In the genomic region with DNA sequence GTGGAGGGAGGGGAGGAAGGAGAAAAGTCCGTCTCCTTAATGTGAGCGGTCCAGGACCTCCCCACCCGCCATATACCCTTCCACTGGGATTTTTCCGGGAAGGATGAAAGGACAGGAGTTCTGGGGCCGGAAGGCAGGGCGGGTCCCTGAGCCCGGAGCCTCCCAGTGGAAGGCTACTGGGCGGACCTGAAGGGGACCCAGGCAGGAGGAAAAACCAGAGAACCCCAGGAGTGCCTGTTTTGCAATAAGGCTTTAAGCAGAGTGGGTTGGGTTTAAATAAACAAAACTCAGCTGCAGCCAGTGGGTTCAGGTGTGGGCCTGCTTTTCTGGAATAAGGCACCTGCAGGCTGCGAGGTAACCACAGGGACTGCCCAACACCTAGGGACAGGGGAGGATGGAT, we compare ENCODE assay signal across 13 cellular contexts. TPM values are rescaled to one million over a fixed set of nuclear protein-coding genes. Genes with fewer than 3 reads are reported as not detected.
DNase-seq lines count a peak whose midpoint lies in the region; ATAC-seq, FAIRE-seq and TF ChIP-seq lines count a peak whose summit lies in the region.
"Had no signal": no experiment of that assay in that cellular context is flagged by ENCODE, and none has a peak within 500 bp of the region (broad histone marks: within the 10 kb centered on the region; RNA-seq: fewer than 3 reads in every experiment).

No MANE protein-coding gene starts in this region.

- 9% methylated on average over 9 of the region's 9 CpGs for WGBS in HepG2 (ENCODE audit: low lambda C conversion rate)
- WGBS in right lobe of liver (ENCODE audit: insufficient coverage, low coverage, low lambda C conversion rate, missing lambda C conversion rate) = 65% methylated on average over 9 of the region's 9 CpGs
- 29% methylated on average over 9 of the region's 9 CpGs for WGBS in mammary epithelial cell (ENCODE audit: low coverage, missing lambda C conversion rate)

- H3K27ac ChIP-seq in HepG2 (ENCODE audit: extremely low read length, insufficient read depth, low read length) (no peak overlapping the region), right lobe of liver (no peak overlapping the region), mammary epithelial cell (ENCODE audit: insufficient read depth, low read depth, low read length) (peak overlapping the region; percentile 69), left lung (peak overlapping the region; percentile 71 to 78), upper lobe of right lung (peak overlapping the region; percentile 70)
- H3K27ac ChIP-seq: transverse colon had no signal

- H2AFZ ChIP-seq in HepG2 (ENCODE audit: low read length) (no peak overlapping the region), mammary epithelial cell (ENCODE audit: low read depth, low read length) (peak overlapping the region; percentile 74)

- peaks cover 9% of the 10 kb centered on the region for H3K4me1 Mint-ChIP-seq in activated naive CD4-positive, alpha-beta T cell treated with anti-CD3 and anti-CD28 coated beads, Interleukin-2, amount 10 ng/mL, durations not matched to agents 7 days and 5 days
- peaks cover 8% of the 10 kb centered on the region for H3K4me1 Mint-ChIP-seq in activated naive CD4-positive, alpha-beta T cell treated with anti-CD3 and anti-CD28 coated beads for 36 hours (ENCODE audit: low read depth)

- peaks cover 32% of the 10 kb centered on the region for H3K4me1 ChIP-seq in HepG2 (ENCODE audit: insufficient read depth, low read length)
- H3K4me1 ChIP-seq in right lobe of liver = peaks cover 0 to 8% (median 0%) of the 10 kb centered on the region in 4 donors
- H3K4me1 ChIP-seq in mammary epithelial cell (ENCODE audit: insufficient read depth, low read length) = peaks cover 38% of the 10 kb centered on the region
- peaks cover 0 to 25% of the 10 kb centered on the region in 2 donors for H3K4me1 ChIP-seq in left lung
- peaks cover 21% of the 10 kb centered on the region for H3K4me1 ChIP-seq in upper lobe of right lung

- H4K20me1 ChIP-seq in HepG2 (ENCODE audit: insufficient read depth, low read length) = no peaks in the 10 kb centered on the region
- no peaks in the 10 kb centered on the region for H4K20me1 ChIP-seq in mammary epithelial cell (ENCODE audit: insufficient read depth, low read length)

- H3K9me3 Mint-ChIP-seq in activated naive CD4-positive, alpha-beta T cell treated with anti-CD3 and anti-CD28 coated beads, Interleukin-2, amount 10 ng/mL, durations not matched to agents 7 days and 5 days = no peaks in the 10 kb centered on the region
- no peaks in the 10 kb centered on the region for H3K9me3 Mint-ChIP-seq in activated naive CD4-positive, alpha-beta T cell treated with anti-CD3 and anti-CD28 coated beads for 36 hours

- FAIRE-seq in HepG2 (lab: Jason Lieb, UNC) = no peak
- FAIRE-seq: GM18507 had no signal

- no peak overlapping the region for H3K27ac Mint-ChIP-seq in activated naive CD4-positive, alpha-beta T cell treated with anti-CD3 and anti-CD28 coated beads, Interleukin-2, amount 10 ng/mL, durations not matched to agents 7 days and 5 days
- no peak overlapping the region for H3K27ac Mint-ChIP-seq in activated naive CD4-positive, alpha-beta T cell treated with anti-CD3 and anti-CD28 coated beads for 36 hours

- intact Hi-C loops in HepG2 (cut with micrococcal nuclease; ENCODE audit: unreplicated experiment) (no loop called here), right lobe of liver (cut with DNase I) (loop anchor here in 1 of 2 donors (5.0 kb wide), 1 partner anchor 182 kb away; no protein-coding TSS in a partner anchor), mammary epithelial cell (cut with micrococcal nuclease) (loop anchor here (5.0 kb wide), 1 partner anchor 37 kb away; no protein-coding TSS in a partner anchor), left lung (cut with DNase I) (no loop called here), upper lobe of right lung (cut with DNase I) (loop anchor here (10.0 kb wide), 1 partner anchor 414 kb away; no protein-coding TSS in a partner anchor)
- intact Hi-C loops in activated naive CD4-positive, alpha-beta T cell treated with anti-CD3 and anti-CD28 coated beads for 36 hours (cut with micrococcal nuclease) = no loop called here

- H3K9me3 ChIP-seq in HepG2 (ENCODE audit: low read length) (no peaks in the 10 kb centered on the region), right lobe of liver (no peaks in the 10 kb centered on the region), mammary epithelial cell (replicated peaks; ENCODE audit: insufficient read depth, low read length) (peaks cover 4% of the 10 kb centered on the region), left lung (no peaks in the 10 kb centered on the region), upper lobe of right lung (no peaks in the 10 kb centered on the region)
- H3K9me3 ChIP-seq: SK-N-SH, transverse colon had no signal

- H3K4me3 Mint-ChIP-seq in activated naive CD4-positive, alpha-beta T cell treated with anti-CD3 and anti-CD28 coated beads, Interleukin-2, amount 10 ng/mL, durations not matched to agents 7 days and 5 days = no peak overlapping the region
- H3K4me3 Mint-ChIP-seq in activated naive CD4-positive, alpha-beta T cell treated with anti-CD3 and anti-CD28 coated beads for 36 hours = no peak overlapping the region

- CTCF ChIA-PET in HepG2 (lab: Yijun Ruan, JAX; ENCODE audit: low intra/inter-chr PET ratio, low total read pairs) = no interaction called here
- CTCF ChIA-PET in mammary epithelial cell (lab: Charles Lee; ENCODE audit: low non-redundant PET) = interaction anchor here (0.8 to 2.1 kb wide), 2 partner anchors 171 to 184 kb away, joined by 3 to 14 read pairs; no protein-coding TSS in a partner anchor
- CTCF ChIA-PET in activated naive CD4-positive, alpha-beta T cell treated with anti-CD3 and anti-CD28 coated beads, Interleukin-2, amount 10 ng/mL, durations not matched to agents 7 days and 5 days (lab: Charles Lee) = interaction anchor here (1.7 kb wide), 1 partner anchor 172 kb away, joined by 6 read pairs; no protein-coding TSS in a partner anchor
- CTCF ChIA-PET in activated naive CD4-positive, alpha-beta T cell treated with anti-CD3 and anti-CD28 coated beads for 36 hours (lab: Charles Lee) = interaction anchor here (0.7 to 6.1 kb wide), 2 partner anchors 172 to 1490 kb away, joined by 3 to 57 read pairs; no protein-coding TSS in a partner anchor

- peaks cover 80% of the 10 kb centered on the region for H3K27me3 Mint-ChIP-seq in activated naive CD4-positive, alpha-beta T cell treated with anti-CD3 and anti-CD28 coated beads, Interleukin-2, amount 10 ng/mL, durations not matched to agents 7 days and 5 days
- peaks cover 35% of the 10 kb centered on the region for H3K27me3 Mint-ChIP-seq in activated naive CD4-positive, alpha-beta T cell treated with anti-CD3 and anti-CD28 coated beads for 36 hours (ENCODE audit: low read depth)

- TF ChIP-seq EP300 in HepG2 (IDR thresholded peaks at IDR 0.05; ENCODE audit: low read depth in 2 of 2, low read length in 2 of 2) (no peak), HepG2 (CRISPR knock-in tag; IDR thresholded peaks at IDR 0.05; ENCODE audit: borderline replicate concordance) (no peak)

- H3K27me3 ChIP-seq in HepG2 (ENCODE audit: control insufficient read depth in 1 of 2, insufficient read depth in 2 of 2, low read length in 2 of 2) (peaks cover 4 to 21% of the 10 kb centered on the region in 2 experiments), right lobe of liver (peaks cover 0 to 4% of the 10 kb centered on the region in 2 donors), mammary epithelial cell (ENCODE audit: insufficient read depth, low read length) (no peaks in the 10 kb centered on the region), left lung (peaks cover 0 to 77% of the 10 kb centered on the region in 2 donors), upper lobe of right lung (peaks cover 19% of the 10 kb centered on the region), H7 (ENCODE audit: control insufficient read depth, insufficient read depth, low read length) (peaks cover 33% of the 10 kb centered on the region)

- H3K36me3 ChIP-seq in HepG2 (replicated peaks in 1 of 2; ENCODE audit: control insufficient read depth in 1 of 2, insufficient read depth in 2 of 2, low read length in 2 of 2) (no peaks in the 10 kb centered on the region), right lobe of liver (no peaks in the 10 kb centered on the region), mammary epithelial cell (ENCODE audit: insufficient read depth, low read length) (peaks cover 3% of the 10 kb centered on the region), left lung (peaks cover 0 to 4% of the 10 kb centered on the region in 2 donors), upper lobe of right lung (no peaks in the 10 kb centered on the region), H7 (replicated peaks; ENCODE audit: control insufficient read depth, insufficient read depth, low read length) (no peaks in the 10 kb centered on the region)
- H3K36me3 ChIP-seq: transverse colon had no signal

- H3K79me2 ChIP-seq in HepG2 (ENCODE audit: insufficient read depth, low read length) (no peaks in the 10 kb centered on the region), mammary epithelial cell (ENCODE audit: insufficient read depth, low read length) (peaks cover 50% of the 10 kb centered on the region)

- BruUV-seq in HepG2 (replicated peaks; lab: Mats Ljungman, UMichigan) = no TSS peak
- BruUV-seq in mammary epithelial cell (replicated peaks; lab: Mats Ljungman, UMichigan) = no TSS peak

- H3K4me2 ChIP-seq in HepG2 (ENCODE audit: low read depth, low read length) = peak overlapping the region; percentile 85
- H3K4me2 ChIP-seq in mammary epithelial cell (ENCODE audit: insufficient read depth, low read depth, low read length) = peak overlapping the region; percentile 86

- POLR2A ChIA-PET in HepG2 (lab: Yijun Ruan, JAX) = no interaction called here

- TF ChIP-seq POLR2A in HepG2 (IDR thresholded peaks at IDR 0.05; ENCODE audit: insufficient read depth in 1 of 2, low read depth in 2 of 2, low read length in 2 of 2) (no peak), right lobe of liver (IDR thresholded peaks at IDR 0.05) (no peak)

- ATAC-seq in HepG2 = no peak
- ATAC-seq in right lobe of liver = no peak
- peak; percentile 45 for ATAC-seq in left lung
- ATAC-seq in upper lobe of right lung = peak; percentile 33

- no peak overlapping the region for H3K9ac ChIP-seq in HepG2 (ENCODE audit: insufficient read depth, low read depth, low read length)
- H3K9ac ChIP-seq in mammary epithelial cell (ENCODE audit: insufficient read depth, low read length) = peak overlapping the region; percentile 71
- H3K9ac ChIP-seq: SK-N-SH had no signal

- in situ Hi-C loops in HepG2 (cut with HindIII; ENCODE audit: extremely low pct_ligation_motif_present, low pct_unique_long_range_greater_than_20kb) (loop anchor here (5.0 to 25.0 kb wide), 2 partner anchors 172 to 402 kb away; no protein-coding TSS in a partner anchor), mammary epithelial cell (cut with MboI; ENCODE audit: low sequenced_read_pairs in 2 of 2) (loop anchor here (5.0 to 25.0 kb wide), 6 partner anchors 84 to 527 kb away; no protein-coding TSS in a partner anchor)

- no peak for DNase-seq in HepG2 (ENCODE audit: low spot score)
- DNase-seq in right lobe of liver = no peak
- DNase-seq in mammary epithelial cell = peak; percentile 75
- DNase-seq in left lung = peak; percentile 67 to 77
- peak; percentile 82 for DNase-seq in upper lobe of right lung
- no peak for DNase-seq in activated naive CD4-positive, alpha-beta T cell treated with anti-CD3 and anti-CD28 coated beads, Interleukin-2, amount 10 ng/mL, durations not matched to agents 7 days and 5 days
- no peak for DNase-seq in activated naive CD4-positive, alpha-beta T cell treated with anti-CD3 and anti-CD28 coated beads for 36 hours
- no peak for DNase-seq in H7
- DNase-seq: activated CD4-positive, CD25-positive, alpha-beta regulatory T cell treated with anti-CD3 and anti-CD28 coated beads, Interleukin-2, amount 50 U/mL, for 72 hours; NCI-H1092; transverse colon had no signal

- H3K4me3 ChIP-seq in HepG2 (replicated peaks in 1 of 3; ENCODE audit: insufficient read depth in 1 of 3, low read depth in 2 of 3, low read length in 3 of 3) (peak overlapping the region in 2 of 3 experiments; percentile 57 to 74; a peak in 4 of 6 replicates), right lobe of liver (no peak overlapping the region), mammary epithelial cell (replicated peaks in 1 of 3; ENCODE audit: insufficient read depth in 1 of 3, low read depth in 2 of 3, low read length in 3 of 3) (peak overlapping the region; percentile 56 to 83 (median 61)), left lung (peak overlapping the region; percentile 48 to 55), upper lobe of right lung (peak overlapping the region; percentile 59), H7 (ENCODE audit: insufficient read depth, low read depth, low read length) (no peak overlapping the region)

- TF ChIP-seq RAD21 in HepG2 (CRISPR knock-in tag; IDR thresholded peaks at IDR 0.05) = no peak

- H3K36me3 Mint-ChIP-seq in activated naive CD4-positive, alpha-beta T cell treated with anti-CD3 and anti-CD28 coated beads, Interleukin-2, amount 10 ng/mL, durations not matched to agents 7 days and 5 days = no peaks in the 10 kb centered on the region
- no peaks in the 10 kb centered on the region for H3K36me3 Mint-ChIP-seq in activated naive CD4-positive, alpha-beta T cell treated with anti-CD3 and anti-CD28 coated beads for 36 hours (ENCODE audit: low read depth)

- TF ChIP-seq CTCF in HepG2 (CRISPR knock-in tag; IDR thresholded peaks at IDR 0.05) (no peak), right lobe of liver (IDR thresholded peaks at IDR 0.05) (no peak), mammary epithelial cell (conservative IDR thresholded peaks at IDR 0.05 in 1 of 2, IDR thresholded peaks at IDR 0.05 in 1 of 2; ENCODE audit: extremely low read depth in 1 of 2, insufficient read depth in 1 of 2, low read depth in 1 of 2, low read length in 2 of 2) (no peak), left lung (IDR thresholded peaks at IDR 0.05) (no peak), upper lobe of right lung (IDR thresholded peaks at IDR 0.05) (no peak)

- dilution Hi-C loops in mammary epithelial cell (cut with HindIII; ENCODE audit: low sequenced_read_pairs) = no loop called here

RNA-seq across cellular contexts. Expression of gene CELSR1, which starts 1.7 kb away (rescaled TPM):
- total RNA-seq in HepG2 (2016; rRNA removed; fragmentation: Illumina TruSeq; extraction: Trizol) (1.5 and 1.8 TPM in 2 replicates), right lobe of liver (1 to 10 TPM; 2.9 to 8.2 (median 5.0) TPM), mammary epithelial cell (10 to 100 TPM; 66.6 to 69.5 TPM), left lung (10 to 100 TPM; 36.3 to 59.8 TPM), upper lobe of right lung (53.5 TPM)
- 0.53 and 0.71 TPM in 2 replicates for total RNA-seq in HepG2 (2016; cell fraction: cytosol; rRNA removed; fragmentation: Illumina TruSeq; extraction: Trizol; ENCODE audit: low read depth)
- 1.1 and 1.6 TPM in 2 replicates for total RNA-seq in HepG2 (2016; cell fraction: insoluble cytoplasmic fraction; rRNA removed; fragmentation: Illumina TruSeq; extraction: Trizol)
- 0.62 and 0.71 TPM in 2 replicates for total RNA-seq in HepG2 (2016; cell fraction: membrane; rRNA removed; fragmentation: Illumina TruSeq; extraction: Trizol)
- 2.1 and 2.2 TPM in 2 replicates for total RNA-seq in HepG2 (2016; cell fraction: nucleus; rRNA removed; fragmentation: Illumina TruSeq; extraction: Trizol)
- polyA plus RNA-seq in HepG2 (2011; rRNA removed) (0.78 and 0.84 TPM in 2 replicates), mammary epithelial cell (33.4 TPM)
- polyA plus RNA-seq in HepG2 (2011; cell fraction: cytosol; rRNA removed) = 0.49 and 0.62 TPM in 2 replicates
- 2.1 and 3.6 TPM in 2 replicates for polyA plus RNA-seq in HepG2 (2011; cell fraction: nucleus; rRNA removed)
- polyA plus RNA-seq in HepG2 (2012) = 0.75 and 0.95 TPM in 2 replicates
- polyA plus RNA-seq in HepG2 (2016; cell fraction: cytosol; fragmentation: Illumina TruSeq; extraction: Trizol; ENCODE audit: low read depth) = 0.17 and 0.26 TPM in 2 replicates
- 0.76 and 1.3 TPM in 2 replicates for polyA plus RNA-seq in HepG2 (2016; cell fraction: insoluble cytoplasmic fraction; fragmentation: Illumina TruSeq; extraction: Trizol; ENCODE audit: low read depth)
- 0.38 and 0.70 TPM in 2 replicates for polyA plus RNA-seq in HepG2 (2016; cell fraction: membrane; fragmentation: Illumina TruSeq; extraction: Trizol; ENCODE audit: low read depth)
- 4.1 and 5.1 TPM in 2 replicates for polyA plus RNA-seq in HepG2 (2016; cell fraction: nucleus; fragmentation: Illumina TruSeq; extraction: Trizol; ENCODE audit: insufficient read depth, low read depth)
- 4.5 and 19.4 TPM in 2 replicates for polyA minus RNA-seq in HepG2 (2011; rRNA and poly(A)+ RNA removed; ENCODE audit: low replicate concordance)
- 0.30 and 1.1 TPM in 2 replicates for polyA minus RNA-seq in HepG2 (2011; cell fraction: cytosol; rRNA and poly(A)+ RNA removed)
- polyA minus RNA-seq in HepG2 (2011; cell fraction: nucleus; rRNA and poly(A)+ RNA removed) = 2.0 and 3.5 TPM in 2 replicates
- polyA minus RNA-seq in mammary epithelial cell = 52.9 TPM
- under 1 TPM; 0.17 to 0.25 TPM for total RNA-seq in activated naive CD4-positive, alpha-beta T cell treated with anti-CD3 and anti-CD28 coated beads for 36 hours
- total RNA-seq in H7 (2014; rRNA removed; shearing (Covaris generic)) = 5.3 and 7.8 TPM in 2 replicates

Comparison
In these comparisons a context has a peak if more than half of its experiments do, and no peak if none do; other contexts are left out.
1. H3K4me3 ChIP-seq: peak in HepG2 (2 of 3), mammary epithelial cell (3 of 3), left lung (2 of 2) and upper lobe of right lung (single experiment); none in right lobe of liver (0 of 3) and H7 (single experiment).
2. ATAC-seq: peak in left lung (single experiment) and upper lobe of right lung (single experiment); none in HepG2 (single experiment) and right lobe of liver (0 of 4).
3. DNase-seq: peak in mammary epithelial cell (single experiment), left lung (2 of 2) and upper lobe of right lung (single experiment); none in HepG2 (single experiment), right lobe of liver (0 of 3), activated naive CD4-positive, alpha-beta T cell treated with anti-CD3 and anti-CD28 coated beads, Interleukin-2, amount 10 ng/mL, durations not matched to agents 7 days and 5 days (single experiment), activated naive CD4-positive, alpha-beta T cell treated with anti-CD3 and anti-CD28 coated beads for 36 hours (single experiment) and H7 (single experiment).
4. H3K27ac ChIP-seq: peak in mammary epithelial cell (single experiment), left lung (2 of 2) and upper lobe of right lung (single experiment); none in HepG2 (single experiment) and right lobe of liver (0 of 3).
5. intact Hi-C loops: an anchor here in mammary epithelial cell (5.0 kb wide) and upper lobe of right lung (10.0 kb wide); none called in HepG2, left lung and activated naive CD4-positive, alpha-beta T cell treated with anti-CD3 and anti-CD28 coated beads for 36 hours.